ENCODE assay signal across 18 cellular contexts in genomic region chr5:36521838-36522745, GRCh38.
DNase-seq lines count a peak whose midpoint lies in the region; ATAC-seq and TF ChIP-seq lines count a peak whose summit lies in the region.
"Had no signal": no experiment of that assay in that cellular context is flagged by ENCODE, and none has a peak within 500 bp of the region (broad histone marks: within the 10 kb centered on the region; RNA-seq: fewer than 3 reads in every experiment).

No MANE protein-coding gene starts in this region.

- ATAC-seq in heart left ventricle, result peak; percentile 92 to 95 (median 93)
- ATAC-seq in omental fat pad (ENCODE audit: low FRiP score), result peak; percentile 72
- ATAC-seq in GM21423 (IDR thresholded peaks at IDR 0.05; ENCODE audit: unreplicated experiment), result no peak
- ATAC-seq: stimulated activated effector memory CD8-positive, alpha-beta T cell treated with anti-CD3 and anti-CD28 coated beads, Interleukin-12 subunit alpha, Interleukin-12 subunit beta, amount 100 ng/mL, for 72 hours had no signal

- DNase-seq in mammary epithelial cell, result no peak
- DNase-seq in breast epithelium (ENCODE audit: low spot score in 2 of 2), result no peak
- peak in 4 of 5 donors; percentile 28 to 48 (median 41) for DNase-seq in heart left ventricle
- DNase-seq in omental fat pad (ENCODE audit: low spot score), result no peak
- no peak for DNase-seq in dorsolateral prefrontal cortex
- DNase-seq in A172 (ENCODE audit: low spot score), result no peak
- DNase-seq in cortex of kidney (lab: John Stamatoyannopoulos, UW), result no peak
- DNase-seq: activated CD8-positive, alpha-beta memory T cell treated with anti-CD3 and anti-CD28 coated beads for 24 hours; activated naive CD8-positive, alpha-beta T cell treated with anti-CD3 and anti-CD28 coated beads for 36 hours; Calu3; Karpas-422; NCI-H1048; NCI-H2029; SK-N-SH had no signal

- TF ChIP-seq POLR2A in breast epithelium (IDR thresholded peaks at IDR 0.05), result no peak
- no peak for TF ChIP-seq POLR2A in heart left ventricle (IDR thresholded peaks at IDR 0.05)

- TF ChIP-seq CTCF in mammary epithelial cell (conservative IDR thresholded peaks at IDR 0.05 in 1 of 2, IDR thresholded peaks at IDR 0.05 in 1 of 2; ENCODE audit: extremely low read depth in 1 of 2, insufficient read depth in 1 of 2, low read depth in 1 of 2, low read length in 2 of 2) (no peak), breast epithelium (IDR thresholded peaks at IDR 0.05) (no peak), heart left ventricle (IDR thresholded peaks at IDR 0.05) (no peak), omental fat pad (IDR thresholded peaks at IDR 0.05) (no peak), dorsolateral prefrontal cortex (IDR thresholded peaks at IDR 0.05 in 54 of 56, conservative IDR thresholded peaks at IDR 0.05 in 2 of 56; ENCODE audit: low read depth in 1 of 56, partially characterized antibody in 56 of 56) (no peak)

- H3K9me3 ChIP-seq in mammary epithelial cell (replicated peaks; ENCODE audit: insufficient read depth, low read length) (no peaks in the 10 kb centered on the region), breast epithelium (no peaks in the 10 kb centered on the region), heart left ventricle (peaks cover 0 to 10% (median 0%) of the 10 kb centered on the region in 12 donors)
- H3K9me3 ChIP-seq: SK-N-SH had no signal

- H3K79me2 ChIP-seq in mammary epithelial cell (ENCODE audit: insufficient read depth, low read length), result no peaks in the 10 kb centered on the region

- dilution Hi-C loops in mammary epithelial cell (cut with HindIII; ENCODE audit: low sequenced_read_pairs), result no loop called here

- peak overlapping the region; percentile 36 for H2AFZ ChIP-seq in mammary epithelial cell (ENCODE audit: low read depth, low read length)

- H3K27ac ChIP-seq in mammary epithelial cell (ENCODE audit: insufficient read depth, low read depth, low read length) (no peak overlapping the region), breast epithelium (peak overlapping the region in 1 of 2 donors; percentile 12), heart left ventricle (peak overlapping the region in 11 of 12 donors; percentile 57 to 92 (median 76)), dorsolateral prefrontal cortex (peak overlapping the region in 5 of 59 donors; percentile 1 to 19 (median 14))
- H3K27ac ChIP-seq: 22Rv1, tibial nerve had no signal

- H3K36me3 ChIP-seq in mammary epithelial cell (ENCODE audit: insufficient read depth, low read length), result no peaks in the 10 kb centered on the region
- H3K36me3 ChIP-seq in breast epithelium, result no peaks in the 10 kb centered on the region
- no peaks in the 10 kb centered on the region for H3K36me3 ChIP-seq in heart left ventricle
- H3K36me3 ChIP-seq: tibial nerve had no signal

- no peak overlapping the region for H3K4me2 ChIP-seq in mammary epithelial cell (ENCODE audit: insufficient read depth, low read depth, low read length)
- H3K4me2 ChIP-seq: SK-N-SH had no signal

- CTCF ChIA-PET in mammary epithelial cell (lab: Charles Lee; ENCODE audit: low non-redundant PET), result no interaction called here

- H4K20me1 ChIP-seq in mammary epithelial cell (ENCODE audit: insufficient read depth, low read length), result no peaks in the 10 kb centered on the region

- 72% methylated on average over 10 of the region's 10 CpGs for WGBS in mammary epithelial cell (ENCODE audit: low coverage, missing lambda C conversion rate)
- 46 to 63% (median 57%) methylated on average over 10 of the region's 10 CpGs for WGBS in heart left ventricle, 4 donors

- H3K27me3 ChIP-seq in mammary epithelial cell (ENCODE audit: insufficient read depth, low read length) (no peaks in the 10 kb centered on the region), breast epithelium (no peaks in the 10 kb centered on the region), heart left ventricle (no peaks in the 10 kb centered on the region), dorsolateral prefrontal cortex (no peaks in the 10 kb centered on the region)
- H3K27me3 ChIP-seq: tibial nerve had no signal

- BruUV-seq in mammary epithelial cell (replicated peaks; lab: Mats Ljungman, UMichigan), result no TSS peak

- intact Hi-C loops in mammary epithelial cell (cut with micrococcal nuclease) (no loop called here), breast epithelium (cut with DNase I; ENCODE audit: low total_unique reads) (no loop called here), heart left ventricle (cut with DNase I) (loop anchor here in 2 of 10 donors (5.0 to 10.0 kb wide), 3 partner anchors 85 to 163 kb away; partner anchors contain the start of gene SLC1A3 (in 1 of the 2)), dorsolateral prefrontal cortex (cut with DNase I) (loop anchor here in 1 of 2 donors (10.0 kb wide), 1 partner anchor 73 kb away; no protein-coding TSS in a partner anchor)

- H3K9ac ChIP-seq in mammary epithelial cell (ENCODE audit: insufficient read depth, low read length), result no peak overlapping the region
- H3K9ac ChIP-seq: SK-N-SH had no signal

- H3K4me1 ChIP-seq in mammary epithelial cell (ENCODE audit: insufficient read depth, low read length) (peaks cover 11% of the 10 kb centered on the region), breast epithelium (peaks cover 0 to 8% of the 10 kb centered on the region in 2 donors), heart left ventricle (peaks cover 0 to 26% (median 7%) of the 10 kb centered on the region in 12 donors)

- no peak overlapping the region for H3K4me3 ChIP-seq in mammary epithelial cell (replicated peaks in 1 of 3; ENCODE audit: insufficient read depth in 1 of 3, low read depth in 2 of 3, low read length in 3 of 3)
- H3K4me3 ChIP-seq in breast epithelium, result no peak overlapping the region
- no peak overlapping the region for H3K4me3 ChIP-seq in heart left ventricle
- no peak overlapping the region for H3K4me3 ChIP-seq in dorsolateral prefrontal cortex
- H3K4me3 ChIP-seq: tibial nerve had no signal

- in situ Hi-C loops in mammary epithelial cell (cut with MboI; ENCODE audit: low sequenced_read_pairs in 2 of 2), result no loop called here

Comparison
In these comparisons a context has a peak if more than half of its experiments do, and no peak if none do; other contexts are left out.
1. DNase-seq: peak in heart left ventricle (4 of 5); none in mammary epithelial cell (single experiment), breast epithelium (0 of 2), omental fat pad (single experiment), dorsolateral prefrontal cortex (0 of 10), A172 (single experiment) and cortex of kidney (single experiment).